1 cellular context compared by ENCODE assay signal in the genomic region with DNA sequence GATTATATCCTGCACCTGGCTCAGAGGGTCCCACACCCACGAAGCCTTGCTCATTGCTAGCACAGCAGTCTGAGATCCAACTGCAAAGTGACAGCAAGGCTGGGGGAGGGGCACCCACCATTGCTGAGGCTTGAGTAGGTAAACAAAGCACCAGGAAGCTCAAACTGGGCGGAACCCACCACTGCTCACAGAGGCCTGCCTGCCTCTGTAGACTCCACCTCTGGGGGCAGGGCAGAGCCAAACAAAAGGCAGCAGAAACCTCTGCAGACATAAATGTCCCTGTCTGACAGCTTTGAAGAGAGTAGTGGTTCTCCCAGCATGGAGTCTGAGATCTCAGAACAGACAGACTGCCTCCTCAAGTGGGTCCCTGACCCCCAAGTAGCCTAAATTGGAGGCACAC. TPM values are rescaled to one million over a fixed set of nuclear protein-coding genes. Genes with fewer than 3 reads are reported as not detected.
"Had no signal": no experiment of that assay in that cellular context is flagged by ENCODE, and none has a peak within 500 bp of the region (broad histone marks: within the 10 kb centered on the region; RNA-seq: fewer than 3 reads in every experiment).

No MANE protein-coding gene starts in this region.

RNA-seq across cellular contexts. Expression of a gene that starts 36.3 kb away (rescaled TPM):
- polyA plus RNA-seq: IgD-negative memory B cell had no signal
